Comparison of ENCODE assay signal across 9 cellular contexts in the genomic region with DNA sequence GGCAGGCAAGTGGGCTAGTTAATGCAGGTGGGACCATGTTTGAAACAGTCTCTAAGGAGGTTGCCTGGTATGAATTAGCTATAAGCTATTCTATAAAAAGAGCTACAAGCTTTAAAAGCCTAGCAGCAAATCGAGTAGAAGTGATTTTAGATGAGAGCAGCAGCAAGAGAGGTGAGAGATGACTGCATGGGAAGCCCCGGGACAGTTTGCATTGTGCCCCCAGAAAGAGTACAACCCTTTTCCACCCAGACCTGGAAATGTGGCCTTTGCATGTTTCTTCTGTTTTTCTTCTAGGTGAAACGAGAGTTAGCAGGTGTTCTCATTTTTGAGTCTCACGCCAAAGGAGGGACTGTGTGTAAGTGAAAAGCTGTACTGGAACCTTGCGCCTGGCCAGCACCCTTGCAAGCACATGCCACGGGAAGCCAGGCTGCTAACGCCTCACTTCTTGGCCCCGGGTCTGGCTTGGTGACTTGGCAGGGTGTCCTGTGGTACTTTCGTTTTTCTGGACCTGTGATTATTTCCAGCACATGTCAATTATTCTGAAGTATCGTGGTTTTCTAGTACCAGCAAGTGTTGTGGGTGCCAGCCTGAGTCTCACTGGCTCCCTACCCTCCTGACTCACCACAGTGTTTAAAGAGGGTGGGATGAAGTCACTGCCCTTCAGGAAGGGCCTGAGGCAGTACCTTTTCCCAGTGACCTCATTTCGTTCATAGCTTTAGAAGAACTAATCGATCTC.
DNase-seq lines count a peak whose midpoint lies in the region; ATAC-seq and TF ChIP-seq lines count a peak whose summit lies in the region.
"Had no signal": no experiment of that assay in that cellular context is flagged by ENCODE, and none has a peak within 500 bp of the region (broad histone marks: within the 10 kb centered on the region; RNA-seq: fewer than 3 reads in every experiment).

No MANE protein-coding gene starts in this region.

- H3K4me1 Mint-ChIP-seq in neural crest cell (peaks cover 31% of the 10 kb centered on the region), mesothelial cell of epicardium (peaks cover 22% of the 10 kb centered on the region)

- no peak for TF ChIP-seq CTCF in MM.1S (IDR thresholded peaks at IDR 0.05; ENCODE audit: low read length)
- no peak for TF ChIP-seq CTCF in breast epithelium (IDR thresholded peaks at IDR 0.05)
- no peak for TF ChIP-seq CTCF in neural crest cell (conservative IDR thresholded peaks at IDR 0.05)
- no peak for TF ChIP-seq CTCF in mesothelial cell of epicardium (IDR thresholded peaks at IDR 0.05; ENCODE audit: unreplicated experiment)

- no peaks in the 10 kb centered on the region for H4K20me1 ChIP-seq in MM.1S (ENCODE audit: insufficient read depth, low read length)

- peaks cover 13% of the 10 kb centered on the region; the same call in 1 of the 2 replicates for H3F3A ChIP-seq in MM.1S (ENCODE audit: insufficient read depth, low read length)

- H3K27me3 Mint-ChIP-seq in neural crest cell (ENCODE audit: low read depth) (no peaks in the 10 kb centered on the region), mesothelial cell of epicardium (ENCODE audit: low read depth) (no peaks in the 10 kb centered on the region)

- peak overlapping the region; percentile 31; the same call in 1 of the 2 replicates for H3K9ac ChIP-seq in MM.1S (ENCODE audit: low read length)
- H3K9ac ChIP-seq: parathyroid adenoma had no signal

- DNase-seq in ELF-1 (ENCODE audit: low read depth, low spot score) (peak; percentile 6), MM.1S (peak; percentile 76), breast epithelium (ENCODE audit: low spot score in 2 of 2) (peak in 1 of 2 donors; percentile 60), neural crest cell (ENCODE audit: low read depth, low spot score) (no peak), middle frontal gyrus (ENCODE audit: extremely low spot score, low spot score) (no peak), mesothelial cell of epicardium (ENCODE audit: low spot score in 2 of 2, unreplicated experiment in 2 of 2) (no peak), occipital lobe (lab: John Stamatoyannopoulos, UW) (no peak)

- H3K9me3 ChIP-seq in MM.1S (replicated peaks; ENCODE audit: insufficient read depth, low read length): no peaks in the 10 kb centered on the region
- H3K9me3 ChIP-seq in breast epithelium: no peaks in the 10 kb centered on the region

- H3K36me3 Mint-ChIP-seq in neural crest cell (ENCODE audit: low read depth): no peaks in the 10 kb centered on the region
- H3K36me3 Mint-ChIP-seq in mesothelial cell of epicardium: peaks cover 3% of the 10 kb centered on the region

- H3K79me2 ChIP-seq in MM.1S (ENCODE audit: low read length): no peaks in the 10 kb centered on the region
- H3K79me2 ChIP-seq: parathyroid adenoma had no signal

- H3K4me1 ChIP-seq in MM.1S (ENCODE audit: low read length) (peaks cover 8% of the 10 kb centered on the region), breast epithelium (no peaks in the 10 kb centered on the region)
- H3K4me1 ChIP-seq: parathyroid adenoma had no signal

- H3K9me2 ChIP-seq in MM.1S (replicated peaks; ENCODE audit: insufficient read depth, low read length): no peaks in the 10 kb centered on the region

- H3K27me3 ChIP-seq in MM.1S (replicated peaks; ENCODE audit: insufficient read depth, low read length) (no peaks in the 10 kb centered on the region), breast epithelium (no peaks in the 10 kb centered on the region)

- TF ChIP-seq POLR2A in breast epithelium (IDR thresholded peaks at IDR 0.05): no peak

- H3K27ac Mint-ChIP-seq in neural crest cell (ENCODE audit: unreplicated experiment): peak overlapping the region; percentile 76
- H3K27ac Mint-ChIP-seq in mesothelial cell of epicardium: no peak overlapping the region

- ATAC-seq in GM19463 (IDR thresholded peaks at IDR 0.05; ENCODE audit: unreplicated experiment): no peak

- H3K4me3 ChIP-seq in MM.1S (ENCODE audit: low read length) (peak overlapping the region; percentile 51), breast epithelium (peak overlapping the region in 1 of 3 donors; percentile 19)

- H3K27ac ChIP-seq in MM.1S (ENCODE audit: low read length) (peak overlapping the region; percentile 52; the same call in 1 of the 2 replicates), breast epithelium (peak overlapping the region; percentile 48 to 49)
- H3K27ac ChIP-seq: parathyroid adenoma had no signal

- H2AFZ ChIP-seq in MM.1S (ENCODE audit: low read length): peak overlapping the region; percentile 61
- H2AFZ ChIP-seq: parathyroid adenoma had no signal

- peak overlapping the region; percentile 81 for H3K4me2 ChIP-seq in MM.1S (ENCODE audit: low read depth, low read length)

- intact Hi-C loops in breast epithelium (cut with DNase I; ENCODE audit: low total_unique reads): no loop called here

- H3K36me3 ChIP-seq in MM.1S (replicated peaks; ENCODE audit: insufficient read depth, low read length) (no peaks in the 10 kb centered on the region), breast epithelium (no peaks in the 10 kb centered on the region)

- H3K4me3 Mint-ChIP-seq in neural crest cell: no peak overlapping the region
- no peak overlapping the region for H3K4me3 Mint-ChIP-seq in mesothelial cell of epicardium

- H3K9me3 Mint-ChIP-seq in neural crest cell (no peaks in the 10 kb centered on the region), mesothelial cell of epicardium (no peaks in the 10 kb centered on the region)

Comparison
In these comparisons a context has a peak if more than half of its experiments do, and no peak if none do; other contexts are left out.
1. DNase-seq: peak in ELF-1 (single experiment) and MM.1S (single experiment); none in neural crest cell (single experiment), middle frontal gyrus (single experiment), mesothelial cell of epicardium (0 of 2) and occipital lobe (single experiment).